ENCODE assay signal across 3 cellular contexts in the genomic region with DNA sequence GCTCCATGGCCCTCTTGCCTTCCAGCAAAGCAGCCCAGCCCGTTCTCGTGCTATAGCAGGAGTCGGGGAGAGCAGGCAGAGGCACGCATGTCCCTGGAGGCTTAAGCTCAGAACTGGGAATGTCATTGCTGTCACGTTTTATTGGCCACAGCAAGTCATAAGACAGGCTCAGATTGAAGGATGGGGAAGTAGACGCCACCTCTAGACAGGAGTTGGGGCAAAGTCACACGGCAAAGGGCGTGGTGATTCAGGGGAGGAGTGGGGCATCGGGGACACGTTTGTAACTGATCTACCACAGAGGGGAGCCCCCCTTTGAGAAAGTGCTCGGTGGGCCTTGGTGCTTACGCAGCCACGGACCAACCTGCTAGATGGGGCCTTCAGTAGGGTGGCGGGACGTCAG. TPM values are rescaled to one million over a fixed set of nuclear protein-coding genes. Genes with fewer than 3 reads are reported as not detected.
"Had no signal": no experiment of that assay in that cellular context is flagged by ENCODE, and none has a peak within 500 bp of the region (broad histone marks: within the 10 kb centered on the region; RNA-seq: fewer than 3 reads in every experiment).

No MANE protein-coding gene starts in this region.

RNA-seq across cellular contexts. Expression of a gene that starts 9.5 kb away (rescaled TPM):
- total RNA-seq: activated CD4-positive, alpha-beta T cell treated with anti-CD3 and anti-CD28 coated beads, Interleukin-2, amount 10 ng/mL, durations not matched to agents 24 days and 14 days; activated CD8-positive, alpha-beta memory T cell treated with anti-CD3 and anti-CD28 coated beads for 36 hours; body of pancreas had no signal
